ENCODE assay signal across 8 cellular contexts in the genomic region with DNA sequence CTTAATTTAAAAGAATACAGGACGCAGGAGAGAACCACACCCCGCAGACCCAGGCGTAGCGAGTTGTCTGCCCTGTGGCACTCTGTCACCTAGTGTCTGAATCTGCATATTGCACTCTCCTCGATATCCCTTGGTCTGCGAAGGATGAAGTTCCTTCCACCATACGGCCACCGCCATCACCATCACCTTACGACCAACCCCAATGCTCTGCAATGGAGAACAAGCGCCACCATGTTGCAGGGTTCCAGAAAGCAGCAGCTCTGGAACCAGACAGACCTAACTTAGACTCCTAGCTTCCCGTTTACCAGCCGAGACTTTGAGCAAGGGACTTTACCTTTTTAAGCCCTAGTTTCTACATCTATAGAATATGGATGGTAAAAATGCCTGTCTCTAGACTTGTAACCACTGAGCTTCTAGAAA.
DNase-seq lines count a peak whose midpoint lies in the region; ATAC-seq and TF ChIP-seq lines count a peak whose summit lies in the region.

No MANE protein-coding gene starts in this region.

- H3K9me3 ChIP-seq in RWPE2 (ENCODE audit: severe bottlenecking) (no peaks in the 10 kb centered on the region), breast epithelium (no peaks in the 10 kb centered on the region)

- H3K27me3 Mint-ChIP-seq in stimulated activated naive B cell treated with anti-CD40 and anti-IgM and Interleukin-4, amounts not matched to agents 10 μg/mL and 1 μg/mL and 100 μg/mL, for 72 hours = peaks cover 13 to 26% of the 10 kb centered on the region in 2 donors

- in situ Hi-C loops in Caki2 (cut with HindIII; ENCODE audit: low pct_unique_long_range_greater_than_20kb, low sequenced_read_pairs) = no loop called here

- H3K4me3 ChIP-seq in RWPE2 (ENCODE audit: severe bottlenecking) (no peak overlapping the region), breast epithelium (peak overlapping the region; percentile 7 to 41 (median 24))

- H3K36me3 ChIP-seq in RWPE2 (ENCODE audit: low read depth) (no peaks in the 10 kb centered on the region), breast epithelium (no peaks in the 10 kb centered on the region)

- no peak overlapping the region for H3K27ac ChIP-seq in RWPE2 (ENCODE audit: poor library complexity, severe bottlenecking)
- H3K27ac ChIP-seq in breast epithelium = no peak overlapping the region

- DNase-seq in Caki2 (ENCODE audit: low read depth) (peak; percentile 76), KG1 (lab: John Stamatoyannopoulos, UW) (peak; percentile 30), RWPE2 (ENCODE audit: low spot score) (peak; percentile 80), breast epithelium (ENCODE audit: low spot score in 2 of 2) (peak; percentile 60 to 74), left colon (peak; percentile 69 to 71), HPDE6-E6E7 (ENCODE audit: extremely low spot score) (no peak)
- DNase-seq in stimulated activated naive B cell treated with anti-CD40 and anti-IgM and Interleukin-4, amounts not matched to agents 10 μg/mL and 1 μg/mL and 100 μg/mL, for 72 hours = peak; percentile 13

- H3K4me3 Mint-ChIP-seq in stimulated activated naive B cell treated with anti-CD40 and anti-IgM and Interleukin-4, amounts not matched to agents 10 μg/mL and 1 μg/mL and 100 μg/mL, for 72 hours = no peak overlapping the region

- no peaks in the 10 kb centered on the region for H3K4me1 Mint-ChIP-seq in stimulated activated naive B cell treated with anti-CD40 and anti-IgM and Interleukin-4, amounts not matched to agents 10 μg/mL and 1 μg/mL and 100 μg/mL, for 72 hours

- H3K27me3 ChIP-seq in RWPE2 (ENCODE audit: insufficient read depth, poor library complexity, severe bottlenecking) (no peaks in the 10 kb centered on the region), breast epithelium (no peaks in the 10 kb centered on the region)

- H3K27ac Mint-ChIP-seq in stimulated activated naive B cell treated with anti-CD40 and anti-IgM and Interleukin-4, amounts not matched to agents 10 μg/mL and 1 μg/mL and 100 μg/mL, for 72 hours = no peak overlapping the region

- H3K36me3 Mint-ChIP-seq in stimulated activated naive B cell treated with anti-CD40 and anti-IgM and Interleukin-4, amounts not matched to agents 10 μg/mL and 1 μg/mL and 100 μg/mL, for 72 hours = peaks cover 0 to under 1% of the 10 kb centered on the region in 2 donors

- ATAC-seq in GM19463 (IDR thresholded peaks at IDR 0.05; ENCODE audit: unreplicated experiment) (peak; percentile 53), RWPE2 (ENCODE audit: low read depth) (peak; percentile 99), left colon (peak; percentile 100)
- ATAC-seq in stimulated activated naive B cell treated with anti-CD40 and anti-IgM and Interleukin-4, amounts not matched to agents 10 μg/mL and 1 μg/mL and 100 μg/mL, for 72 hours (replicated peaks) = peak; percentile 90 to 94

- H3K4me1 ChIP-seq in RWPE2 (ENCODE audit: insufficient read depth, poor library complexity, severe bottlenecking) = no peaks in the 10 kb centered on the region
- no peaks in the 10 kb centered on the region for H3K4me1 ChIP-seq in breast epithelium

- H3K9me3 Mint-ChIP-seq in stimulated activated naive B cell treated with anti-CD40 and anti-IgM and Interleukin-4, amounts not matched to agents 10 μg/mL and 1 μg/mL and 100 μg/mL, for 72 hours = peaks cover 0 to under 1% of the 10 kb centered on the region in 2 donors

- TF ChIP-seq CTCF in RWPE2 (IDR thresholded peaks at IDR 0.05; ENCODE audit: poor library complexity, severe bottlenecking) (peak; percentile 99), breast epithelium (IDR thresholded peaks at IDR 0.05) (peak; percentile 70 to 94 (median 93))

- no peak for TF ChIP-seq POLR2A in breast epithelium (IDR thresholded peaks at IDR 0.05)

- intact Hi-C loops in breast epithelium (cut with DNase I; ENCODE audit: low total_unique reads) (loop anchor here (2.0 kb wide), 1 partner anchor 149 kb away; no protein-coding TSS in a partner anchor), left colon (cut with DNase I, micrococcal nuclease) (loop anchor here in 1 of 2 donors (10.0 kb wide), 1 partner anchor 149 kb away; no protein-coding TSS in a partner anchor)
